8 cellular contexts compared by ENCODE assay signal in genomic region chr6:43171284-43172126, GRCh38. TPM values are rescaled to one million over a fixed set of nuclear protein-coding genes. Genes with fewer than 3 reads are reported as not detected.
A peak's percentile ranks its signal among the peaks of the same experiment; 100 is the strongest.
DNase-seq lines count a peak whose midpoint lies in the region; ATAC-seq, FAIRE-seq and TF ChIP-seq lines count a peak whose summit lies in the region.

No MANE protein-coding gene starts in this region.

- H3K36me3 ChIP-seq in endothelial cell of umbilical vein (ENCODE audit: control insufficient read depth in 2 of 2, extremely low read depth in 1 of 2, insufficient read depth in 2 of 2, low read length in 2 of 2) (peaks cover 6 to 12% of the 10 kb centered on the region in 2 experiments), neural progenitor cell (no peaks in the 10 kb centered on the region)

- peaks cover 3% of the 10 kb centered on the region for H3K27me3 Mint-ChIP-seq in neural progenitor cell (ENCODE audit: insufficient read depth, low read depth)

- intact Hi-C loops in endothelial cell of umbilical vein (cut with micrococcal nuclease), result loop anchor here (1.0 to 5.0 kb wide), 5 partner anchors 11 to 242 kb away; partner anchors contain the start of genes CNPY3, CUL9, KLC4 and MRPL2

- POLR2A ChIA-PET in endothelial cell of umbilical vein (lab: Charles Lee), result interaction anchor here (0.6 kb wide), 1 partner anchor 304 kb away, joined by 4 read pairs; no protein-coding TSS in a partner anchor

- peaks cover 40% of the 10 kb centered on the region for H3K4me1 Mint-ChIP-seq in neural progenitor cell

- H3K4me3 Mint-ChIP-seq in neural progenitor cell, result peak overlapping the region; percentile 95

- no peak overlapping the region for H3K4me2 ChIP-seq in endothelial cell of umbilical vein (ENCODE audit: insufficient read depth, low read length)
- peak overlapping the region; percentile 84 for H3K4me2 ChIP-seq in neural progenitor cell

- H3K27ac ChIP-seq in endothelial cell of umbilical vein (ENCODE audit: insufficient read depth, low read depth, low read length) (peak overlapping the region; percentile 48), neural progenitor cell (peak overlapping the region; percentile 60)

- H3F3A ChIP-seq in neural progenitor cell (ENCODE audit: low read depth), result peaks cover 41% of the 10 kb centered on the region

- dilution Hi-C loops in endothelial cell of umbilical vein (cut with MboI; ENCODE audit: extremely low pct_ligation_motif_present, low sequenced_read_pairs), result no loop called here

- H3K9me3 Mint-ChIP-seq in neural progenitor cell, result no peaks in the 10 kb centered on the region

- peaks cover 8% of the 10 kb centered on the region for H3K36me3 Mint-ChIP-seq in neural progenitor cell

- peak; percentile 17 for DNase-seq in CD1c-positive myeloid dendritic cell (ENCODE audit: extremely low spot score)
- peak; percentile 42 for DNase-seq in activated CD4-positive, alpha-beta T cell treated with anti-CD3 and anti-CD28 coated beads for 48 hours
- peak; percentile 44 for DNase-seq in endothelial cell of umbilical vein (ENCODE audit: low read depth, low spot score)
- peak; percentile 70 for DNase-seq in neural progenitor cell (ENCODE audit: low spot score)
- DNase-seq in GM19240 (ENCODE audit: insufficient read length, low spot score), result no peak
- DNase-seq in UCSD-AML1 (lab: John Stamatoyannopoulos, UW; ENCODE audit: unreplicated experiment), result no peak

- H3K79me2 ChIP-seq in endothelial cell of umbilical vein (ENCODE audit: control insufficient read depth, insufficient read depth, low read length), result peaks cover 39% of the 10 kb centered on the region
- peaks cover 41% of the 10 kb centered on the region for H3K79me2 ChIP-seq in neural progenitor cell (ENCODE audit: low read depth)

- TF ChIP-seq POLR2A in GM19099 (IDR thresholded peaks at IDR 0.05; ENCODE audit: extremely low read depth, insufficient read length, low read depth) (peak; percentile 67), endothelial cell of umbilical vein (IDR thresholded peaks at IDR 0.05; ENCODE audit: low read depth, low read length) (no peak)

- peak overlapping the region; percentile 56 for H2AFZ ChIP-seq in endothelial cell of umbilical vein (ENCODE audit: low read depth, low read length)
- no peak overlapping the region for H2AFZ ChIP-seq in neural progenitor cell (replicated peaks)

- H3K27me3 ChIP-seq in endothelial cell of umbilical vein (ENCODE audit: control insufficient read depth in 2 of 2, insufficient read depth in 2 of 2, low read length in 2 of 2) (no peaks in the 10 kb centered on the region), neural progenitor cell (no peaks in the 10 kb centered on the region)

- FAIRE-seq in endothelial cell of umbilical vein (lab: Jason Lieb, UNC), result no peak

- TSS peak; percentile 3 for BruUV-seq in endothelial cell of umbilical vein (replicated peaks; lab: Mats Ljungman, UMichigan)

- peak overlapping the region; percentile 100 for H3K27ac Mint-ChIP-seq in neural progenitor cell

- peak; percentile 29 for ATAC-seq in HG03342 (IDR thresholded peaks at IDR 0.05; ENCODE audit: unreplicated experiment)

- peak overlapping the region; percentile 73 for H3K9ac ChIP-seq in endothelial cell of umbilical vein (replicated peaks; ENCODE audit: extremely low read depth, insufficient read depth, low read length)
- H3K9ac ChIP-seq in neural progenitor cell, result peak overlapping the region; percentile 69

- no peaks in the 10 kb centered on the region for H3K9me1 ChIP-seq in endothelial cell of umbilical vein (replicated peaks; ENCODE audit: control insufficient read depth, extremely low read depth, insufficient read depth, low read length)

- TF ChIP-seq CTCF in endothelial cell of umbilical vein (IDR thresholded peaks at IDR 0.05; ENCODE audit: extremely low read depth in 1 of 2, insufficient read depth in 1 of 2, low read depth in 1 of 2, low read length in 2 of 2) (peak; percentile 57 to 71), neural progenitor cell (IDR thresholded peaks at IDR 0.05) (peak; percentile 68)

- H4K20me1 ChIP-seq in endothelial cell of umbilical vein (replicated peaks; ENCODE audit: control insufficient read depth, extremely low read depth, insufficient read depth, low read length) (peaks cover 2% of the 10 kb centered on the region), neural progenitor cell (ENCODE audit: low read depth) (peaks cover 40% of the 10 kb centered on the region)

- H3K9me3 ChIP-seq in endothelial cell of umbilical vein (replicated peaks; ENCODE audit: control insufficient read depth, insufficient read depth, low read length), result no peaks in the 10 kb centered on the region
- no peaks in the 10 kb centered on the region for H3K9me3 ChIP-seq in neural progenitor cell (ENCODE audit: low read depth)

- H3K4me3 ChIP-seq in endothelial cell of umbilical vein (replicated peaks in 1 of 3; ENCODE audit: insufficient read depth in 1 of 3, low read depth in 1 of 3, low read length in 3 of 3), result peak overlapping the region; percentile 7 to 90 (median 58)
- peak overlapping the region; percentile 97 for H3K4me3 ChIP-seq in neural progenitor cell

- H3K4me1 ChIP-seq in endothelial cell of umbilical vein (ENCODE audit: control insufficient read depth, extremely low read depth, insufficient read depth, low read length) (peaks cover 25% of the 10 kb centered on the region), neural progenitor cell (peaks cover 16% of the 10 kb centered on the region)

- CTCF ChIA-PET in endothelial cell of umbilical vein (lab: Charles Lee), result interaction anchor here (0.9 to 3.6 kb wide), 5 partner anchors 13 to 81 kb away, joined by 3 to 17 read pairs (median 4); partner anchors contain the start of gene DNPH1

TF ChIP-seq in endothelial cell of umbilical vein, 7 proteins besides CTCF, POLR2A, EP300 and RAD21:
- no peak for TF ChIP-seq FOS (IDR thresholded peaks at IDR 0.05; ENCODE audit: borderline replicate concordance, insufficient read depth, low read length)
- TF ChIP-seq, protein P1, sequence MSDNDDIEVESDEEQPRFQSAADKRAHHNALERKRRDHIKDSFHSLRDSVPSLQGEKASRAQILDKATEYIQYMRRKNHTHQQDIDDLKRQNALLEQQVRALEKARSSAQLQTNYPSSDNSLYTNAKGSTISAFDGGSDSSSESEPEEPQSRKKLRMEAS (IDR thresholded peaks at IDR 0.05; ENCODE audit: insufficient read depth, insufficient read length), result no peak
- TF ChIP-seq EZH2 (IDR thresholded peaks at IDR 0.05; ENCODE audit: borderline replicate concordance, low read depth, low read length, severe bottlenecking), result no peak
- TF ChIP-seq GATA2 (IDR thresholded peaks at IDR 0.05; ENCODE audit: insufficient read depth, insufficient read length, low read depth, low read length), result no peak
- TF ChIP-seq POLR2AphosphoS5 (IDR thresholded peaks at IDR 0.05; ENCODE audit: insufficient read depth, low read depth, low read length), result peak; percentile 92
- peak; percentile 70 for TF ChIP-seq MYC (IDR thresholded peaks at IDR 0.05; ENCODE audit: low read depth, low read length)
- no peak for TF ChIP-seq JUN (IDR thresholded peaks at IDR 0.05; ENCODE audit: borderline replicate concordance, insufficient read depth, insufficient read length, low read depth)

RNA-seq across cellular contexts. Expression of gene SRF, which starts 0.4 kb away (rescaled TPM):
- total RNA-seq in endothelial cell of umbilical vein (34.4 and 36.2 TPM in 2 replicates), neural progenitor cell (ENCODE audit: low replicate concordance) (15.0 and 35.6 TPM in 2 replicates)
- 55.8 and 61.5 TPM in 2 replicates for polyA plus RNA-seq in endothelial cell of umbilical vein
- polyA plus RNA-seq in endothelial cell of umbilical vein (2011; cell fraction: cytosol; rRNA removed), result 37.8 and 42.6 TPM in 2 replicates
- 47.5 and 47.9 TPM in 2 replicates for polyA plus RNA-seq in endothelial cell of umbilical vein (2011; cell fraction: nucleus; rRNA removed)
- polyA plus RNA-seq in endothelial cell of umbilical vein (2012), result 21.5 and 25.2 TPM in 2 replicates
- 37.6 and 53.2 TPM in 2 replicates for polyA minus RNA-seq in endothelial cell of umbilical vein
- polyA minus RNA-seq in endothelial cell of umbilical vein (2011; cell fraction: cytosol; rRNA and poly(A)+ RNA removed), result 26.0 TPM
- 15.8 and 19.1 TPM in 2 replicates for polyA minus RNA-seq in endothelial cell of umbilical vein (2011; cell fraction: nucleus; rRNA and poly(A)+ RNA removed)

RNA-seq across cellular contexts. Expression of gene CUL9, which starts 10.5 kb away (rescaled TPM):
- total RNA-seq in endothelial cell of umbilical vein, result 43.9 and 46.0 TPM in 2 replicates
- polyA plus RNA-seq in endothelial cell of umbilical vein, result 36.5 and 38.7 TPM in 2 replicates
- 13.9 and 16.1 TPM in 2 replicates for polyA plus RNA-seq in endothelial cell of umbilical vein (2011; cell fraction: cytosol; rRNA removed)
- 209 and 248 TPM in 2 replicates for polyA plus RNA-seq in endothelial cell of umbilical vein (2011; cell fraction: nucleus; rRNA removed)
- 15.4 and 24.4 TPM in 2 replicates for polyA plus RNA-seq in endothelial cell of umbilical vein (2012)
- 48.9 and 51.7 TPM in 2 replicates for polyA minus RNA-seq in endothelial cell of umbilical vein
- 10.0 TPM for polyA minus RNA-seq in endothelial cell of umbilical vein (2011; cell fraction: cytosol; rRNA and poly(A)+ RNA removed)
- polyA minus RNA-seq in endothelial cell of umbilical vein (2011; cell fraction: nucleus; rRNA and poly(A)+ RNA removed), result 59.2 and 76.5 TPM in 2 replicates
- total RNA-seq in neural progenitor cell (ENCODE audit: low replicate concordance), result 14.1 and 25.9 TPM in 2 replicates

RNA-seq across cellular contexts. Expression of gene DNPH1, which starts 57.8 kb away (rescaled TPM):
- total RNA-seq in endothelial cell of umbilical vein (34.3 and 37.7 TPM in 2 replicates), neural progenitor cell (ENCODE audit: low replicate concordance) (25.2 and 113 TPM in 2 replicates)
- 120 and 131 TPM in 2 replicates for polyA plus RNA-seq in endothelial cell of umbilical vein
- polyA plus RNA-seq in endothelial cell of umbilical vein (2011; cell fraction: cytosol; rRNA removed), result 65.8 and 81.7 TPM in 2 replicates
- polyA plus RNA-seq in endothelial cell of umbilical vein (2011; cell fraction: nucleus; rRNA removed), result 22.2 and 25.2 TPM in 2 replicates
- polyA plus RNA-seq in endothelial cell of umbilical vein (2012), result 30.6 and 50.9 TPM in 2 replicates
- 17.8 and 20.9 TPM in 2 replicates for polyA minus RNA-seq in endothelial cell of umbilical vein
- 58.5 TPM for polyA minus RNA-seq in endothelial cell of umbilical vein (2011; cell fraction: cytosol; rRNA and poly(A)+ RNA removed)
- polyA minus RNA-seq in endothelial cell of umbilical vein (2011; cell fraction: nucleus; rRNA and poly(A)+ RNA removed), result 5.5 and 6.8 TPM in 2 replicates

Comparison
In these comparisons a context has a peak if more than half of its experiments do, and no peak if none do; other contexts are left out.
1. DNase-seq: peak in CD1c-positive myeloid dendritic cell (single experiment), activated CD4-positive, alpha-beta T cell treated with anti-CD3 and anti-CD28 coated beads for 48 hours (single experiment), endothelial cell of umbilical vein (single experiment) and neural progenitor cell (single experiment); none in GM19240 (single experiment) and UCSD-AML1 (single experiment).